In genomic region chr11:84256618-84257017, GRCh38 we compare ENCODE assay signal across 22 cellular contexts.
"Had no signal": no experiment of that assay in that cellular context is flagged by ENCODE, and none has a peak within 500 bp of the region (broad histone marks: within the 10 kb centered on the region; RNA-seq: fewer than 3 reads in every experiment).

No MANE protein-coding gene starts in this region.

- H2AFZ ChIP-seq: neural progenitor cell, parathyroid adenoma had no signal

- H3K4me2 ChIP-seq: neural progenitor cell had no signal

- DNase-seq: colonic mucosa; effector CD8-positive, alpha-beta T cell; endodermal cell; foreskin fibroblast; gastrocnemius medialis; head of caudate nucleus; left lung; mesendoderm; midbrain; naive thymus-derived CD4-positive, alpha-beta T cell; right lobe of liver; small intestine; stimulated activated CD4-positive, alpha-beta T cell treated with anti-CD3 and anti-CD28 coated beads, Interleukin-15, amount 100 ng/mL, for 24 hours; stimulated activated CD4-positive, alpha-beta T cell treated with anti-CD3 and anti-CD28 coated beads, Interleukin-2, amount 100 ng/mL, for 48 hours; stimulated activated naive B cell treated with anti-CD40 and anti-IgM and Interleukin-4, amounts not matched to agents 10 μg/mL and 1 μg/mL and 100 μg/mL, for 72 hours; trophoblast cell had no signal

- H3K9me3 ChIP-seq: colonic mucosa, gastrocnemius medialis, left lung, right lobe of liver, suprapubic skin had no signal

- H3K27me3 ChIP-seq: colonic mucosa, gastrocnemius medialis, left lung, neural progenitor cell, right lobe of liver, suprapubic skin had no signal

- H3K9ac ChIP-seq: neural progenitor cell, parathyroid adenoma had no signal

- H3K36me3 ChIP-seq: colonic mucosa, gastrocnemius medialis, left lung, neural progenitor cell, right lobe of liver, suprapubic skin had no signal

- ATAC-seq: esophagus mucosa; gastrocnemius medialis; left lung; naive thymus-derived CD4-positive, alpha-beta T cell; stimulated activated naive B cell treated with anti-CD40 and anti-IgM and Interleukin-4, amounts not matched to agents 10 μg/mL and 1 μg/mL and 100 μg/mL, for 72 hours had no signal

- H3K27ac ChIP-seq: colonic mucosa, epithelial cell of prostate, gastrocnemius medialis, left lung, neural progenitor cell, parathyroid adenoma, right lobe of liver, suprapubic skin had no signal

- FAIRE-seq: keratinocyte, small intestine had no signal

- H3K4me3 ChIP-seq: colonic mucosa, gastrocnemius medialis, left lung, neural progenitor cell, right lobe of liver, suprapubic skin had no signal

- H3K4me1 ChIP-seq: colonic mucosa, gastrocnemius medialis, left lung, neural progenitor cell, right lobe of liver, suprapubic skin had no signal
